25 cellular contexts compared by ENCODE assay signal in the genomic region with DNA sequence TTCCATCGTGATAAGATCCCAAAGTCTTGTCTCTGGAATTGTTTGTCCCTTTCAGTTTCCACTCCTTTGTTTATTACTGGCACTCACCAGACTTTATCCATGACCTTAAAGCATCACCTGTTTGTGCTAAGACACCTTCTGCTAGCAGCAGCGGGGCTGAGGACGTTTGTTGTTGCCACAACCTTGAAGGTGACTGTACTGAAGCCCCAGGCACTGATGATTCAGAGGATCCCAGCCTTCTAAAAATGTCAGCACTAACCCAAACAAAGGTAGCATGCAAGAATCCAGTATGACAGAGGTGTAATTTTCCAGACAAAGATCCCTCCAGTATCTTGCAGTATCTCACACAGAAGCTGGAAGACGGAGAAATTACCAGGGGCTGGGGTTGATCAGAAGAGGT. TPM values are rescaled to one million over a fixed set of nuclear protein-coding genes. Genes with fewer than 3 reads are reported as not detected.
"Had no signal": no experiment of that assay in that cellular context is flagged by ENCODE, and none has a peak within 500 bp of the region (broad histone marks: within the 10 kb centered on the region; RNA-seq: fewer than 3 reads in every experiment).

No MANE protein-coding gene starts in this region.

- H3K27ac ChIP-seq: adrenal gland had no signal

- H3K4me3 Mint-ChIP-seq: activated B cell treated with CpG ODN at 0.5 μM for 24 hours; activated CD4-positive, alpha-beta T cell treated with anti-CD3 and anti-CD28 coated beads, Interleukin-2, amount 10 ng/mL, durations not matched to agents 24 days and 14 days; activated naive CD8-positive, alpha-beta T cell treated with anti-CD3 and anti-CD28 coated beads, Interleukin-2, amount 10 ng/mL, durations not matched to agents 7 days and 5 days; activated T-helper 17 cell treated with anti-CD3 and anti-CD28 coated beads, Interleukin-2, amount 50 U/mL, for 72 hours; central memory CD8-positive, alpha-beta T cell; T-cell had no signal

- FAIRE-seq: K562, TTC549 had no signal

- H3K4me3 ChIP-seq: adrenal gland, K562 had no signal

- H3K36me3 Mint-ChIP-seq: activated naive CD8-positive, alpha-beta T cell treated with anti-CD3 and anti-CD28 coated beads, Interleukin-2, amount 10 ng/mL, durations not matched to agents 7 days and 5 days; T-cell had no signal

- DNase-seq: activated B cell treated with CpG ODN at 0.5 μM for 24 hours; activated CD4-positive, alpha-beta T cell treated with anti-CD3 and anti-CD28 coated beads for 1 hour; activated CD4-positive, alpha-beta T cell treated with anti-CD3 and anti-CD28 coated beads, Interleukin-2, amount 10 ng/mL, durations not matched to agents 24 days and 14 days; activated CD4-positive, alpha-beta T cell treated with anti-CD3 and anti-CD28 coated beads, Interleukin-2, amount 50 U/mL, for 48 hours; activated naive CD4-positive, alpha-beta T cell treated with anti-CD3 and anti-CD28 coated beads, Interleukin-2, amount 50 U/mL, for 16 hours; activated naive CD8-positive, alpha-beta T cell treated with anti-CD3 and anti-CD28 coated beads, Interleukin-2, amount 10 ng/mL, durations not matched to agents 7 days and 5 days; activated T-cell treated with anti-CD3 and anti-CD28 coated beads for 4 hours; activated T-cell treated with anti-CD3 and anti-CD28 coated beads, Interleukin-2, amount 50 U/mL, for 48 hours; adrenal gland; aorta; Karpas-422; NCI-H1092 treated with DMSO at 0.1 percent for 48 hours; NCI-H1417 treated with DMSO at 0.1 percent for 48 hours; NCI-H1694 treated with DMSO at 0.1 percent for 48 hours; NCI-H2029 treated with DMSO at 0.1 percent for 48 hours; NCI-H446; NCI-H524; SIG-M5; T-cell; T-helper 2 cell; T1000 had no signal

- ATAC-seq: activated T-helper 17 cell treated with anti-CD3 and anti-CD28 coated beads, Interleukin-2, amount 50 U/mL, for 72 hours; K562; T-cell had no signal

- H3K27ac Mint-ChIP-seq: activated B cell treated with CpG ODN at 0.5 μM for 24 hours; activated CD4-positive, alpha-beta T cell treated with anti-CD3 and anti-CD28 coated beads, Interleukin-2, amount 10 ng/mL, durations not matched to agents 24 days and 14 days; activated naive CD8-positive, alpha-beta T cell treated with anti-CD3 and anti-CD28 coated beads, Interleukin-2, amount 10 ng/mL, durations not matched to agents 7 days and 5 days; activated T-helper 17 cell treated with anti-CD3 and anti-CD28 coated beads, Interleukin-2, amount 50 U/mL, for 72 hours; T-cell had no signal

- H3K4me1 Mint-ChIP-seq: activated B cell treated with CpG ODN at 0.5 μM for 24 hours; activated CD4-positive, alpha-beta T cell treated with anti-CD3 and anti-CD28 coated beads, Interleukin-2, amount 10 ng/mL, durations not matched to agents 24 days and 14 days; activated naive CD8-positive, alpha-beta T cell treated with anti-CD3 and anti-CD28 coated beads, Interleukin-2, amount 10 ng/mL, durations not matched to agents 7 days and 5 days; activated T-helper 17 cell treated with anti-CD3 and anti-CD28 coated beads, Interleukin-2, amount 50 U/mL, for 72 hours; central memory CD8-positive, alpha-beta T cell; T-cell had no signal

- H3K9me3 Mint-ChIP-seq: activated B cell treated with CpG ODN at 0.5 μM for 24 hours; activated CD4-positive, alpha-beta T cell treated with anti-CD3 and anti-CD28 coated beads, Interleukin-2, amount 10 ng/mL, durations not matched to agents 24 days and 14 days; activated naive CD8-positive, alpha-beta T cell treated with anti-CD3 and anti-CD28 coated beads, Interleukin-2, amount 10 ng/mL, durations not matched to agents 7 days and 5 days; activated T-helper 17 cell treated with anti-CD3 and anti-CD28 coated beads, Interleukin-2, amount 50 U/mL, for 72 hours; central memory CD8-positive, alpha-beta T cell; T-cell had no signal

- H3K9me3 ChIP-seq: adrenal gland had no signal

- H3K4me1 ChIP-seq: adrenal gland had no signal

- H3K36me3 ChIP-seq: adrenal gland had no signal

RNA-seq across cellular contexts. Expression of a gene that starts 35.6 kb away (rescaled TPM):
- total RNA-seq: activated B cell treated with CpG ODN at 0.5 μM for 24 hours; activated CD4-positive, alpha-beta T cell treated with anti-CD3 and anti-CD28 coated beads, Interleukin-2, amount 10 ng/mL, durations not matched to agents 24 days and 14 days; activated naive CD8-positive, alpha-beta T cell treated with anti-CD3 and anti-CD28 coated beads, Interleukin-2, amount 10 ng/mL, durations not matched to agents 7 days and 5 days; activated T-helper 17 cell treated with anti-CD3 and anti-CD28 coated beads, Interleukin-2, amount 50 U/mL, for 72 hours; adrenal gland; aorta had no signal
- polyA plus RNA-seq: aorta had no signal
